10 cellular contexts compared by ENCODE assay signal in the genomic region with DNA sequence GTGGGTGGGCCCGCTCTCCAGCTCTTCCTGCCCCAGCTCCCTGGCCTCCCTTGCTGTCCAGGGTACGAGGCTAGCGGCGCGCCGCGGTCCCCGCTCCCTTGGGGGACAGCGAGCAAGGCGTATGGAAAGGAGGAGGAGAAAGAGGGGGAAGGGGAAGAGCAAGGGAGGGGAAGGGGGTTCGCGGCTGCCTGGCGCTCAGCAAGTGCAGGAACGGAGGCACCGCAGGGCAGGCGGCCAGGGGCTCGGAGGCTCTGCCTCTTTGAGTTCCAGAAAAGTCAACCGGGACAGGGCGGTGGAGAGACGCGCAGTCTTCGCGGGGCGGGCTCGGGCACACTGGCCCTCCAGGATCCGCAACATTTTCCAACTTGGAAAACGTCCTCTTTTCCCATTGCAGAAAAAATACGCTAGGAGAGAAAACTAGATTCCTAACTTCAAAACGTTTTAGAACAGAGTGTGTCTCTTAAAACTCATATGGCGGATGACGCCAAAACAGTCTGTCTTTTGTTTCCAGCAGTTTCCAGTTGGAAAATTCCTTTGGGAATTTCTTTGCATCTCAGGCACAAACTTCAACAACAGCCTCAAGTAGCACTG. TPM values are rescaled to one million over a fixed set of nuclear protein-coding genes. Genes with fewer than 3 reads are reported as not detected.
DNase-seq lines count a peak whose midpoint lies in the region; ATAC-seq and TF ChIP-seq lines count a peak whose summit lies in the region.
"Had no signal": no experiment of that assay in that cellular context is flagged by ENCODE, and none has a peak within 500 bp of the region (broad histone marks: within the 10 kb centered on the region; RNA-seq: fewer than 3 reads in every experiment).

No MANE protein-coding gene starts in this region.

- DNase-seq in GM03348 (ENCODE audit: low spot score), result peak; percentile 68
- DNase-seq in choroid plexus epithelial cell (ENCODE audit: low read depth), result peak; percentile 16
- DNase-seq in iPS-NIHi11 (ENCODE audit: low spot score), result peak; percentile 66
- no peak for DNase-seq in GM20000 (ENCODE audit: low spot score)
- no peak for DNase-seq in amniotic stem cell (lab: John Stamatoyannopoulos, UW)
- DNase-seq in NCI-H510A treated with DMSO at 0.1 percent for 48 hours (lab: John Stamatoyannopoulos, UW), result no peak
- DNase-seq: activated naive CD8-positive, alpha-beta T cell treated with anti-CD3 and anti-CD28 coated beads, Interleukin-2, amount 10 ng/mL, durations not matched to agents 7 days and 5 days; natural killer cell had no signal

- peaks cover 0 to 3% (median 3%) of the 10 kb centered on the region in 3 donors for H3K4me1 ChIP-seq in skeletal muscle tissue (ENCODE audit: control insufficient read depth in 3 of 3, insufficient read depth in 3 of 3, low read length in 3 of 3)

- H3K4me3 ChIP-seq in choroid plexus epithelial cell (ENCODE audit: low read depth, low read length) (peak overlapping the region; percentile 68), skeletal muscle tissue (ENCODE audit: low read length in 3 of 3) (peak overlapping the region; percentile 73 to 81 (median 74))

- peak overlapping the region; percentile 19 for H3K27ac ChIP-seq in skeletal muscle tissue (ENCODE audit: low read depth, low read length)

- no peaks in the 10 kb centered on the region for H3K27me3 ChIP-seq in skeletal muscle tissue (ENCODE audit: control insufficient read depth in 3 of 3, insufficient read depth in 3 of 3, low read length in 3 of 3)

- H3K9me3 ChIP-seq in skeletal muscle tissue (ENCODE audit: control insufficient read depth in 3 of 3, low read length in 3 of 3), result no peaks in the 10 kb centered on the region

- H3K9ac ChIP-seq in skeletal muscle tissue (ENCODE audit: low read depth in 1 of 3, low read length in 3 of 3), result peak overlapping the region; percentile 74 to 85 (median 76)

- no peak for TF ChIP-seq CTCF in choroid plexus epithelial cell (conservative IDR thresholded peaks at IDR 0.05; ENCODE audit: low read depth, low read length)
- TF ChIP-seq CTCF in GM20000 (IDR thresholded peaks at IDR 0.05; ENCODE audit: extremely low read depth, missing control alignments), result no peak

- no peak for ATAC-seq in GM18868 (IDR thresholded peaks at IDR 0.05; ENCODE audit: unreplicated experiment)
- ATAC-seq: natural killer cell had no signal

- H3K36me3 ChIP-seq in skeletal muscle tissue (ENCODE audit: control insufficient read depth in 3 of 3, insufficient read depth in 3 of 3, low read length in 3 of 3), result no peaks in the 10 kb centered on the region

RNA-seq across cellular contexts. Expression of gene TNFRSF19, which starts 23.1 kb away (rescaled TPM):
- total RNA-seq in skeletal muscle tissue, result 13.0 TPM
- total RNA-seq: activated naive CD8-positive, alpha-beta T cell treated with anti-CD3 and anti-CD28 coated beads, Interleukin-2, amount 10 ng/mL, durations not matched to agents 7 days and 5 days had no signal

Comparison
In these comparisons a context has a peak if more than half of its experiments do, and no peak if none do; other contexts are left out.
1. DNase-seq: peak in GM03348 (single experiment), choroid plexus epithelial cell (single experiment) and iPS-NIHi11 (single experiment); none in GM20000 (single experiment), amniotic stem cell (single experiment) and NCI-H510A treated with DMSO at 0.1 percent for 48 hours (single experiment).